17 cellular contexts compared by ENCODE assay signal in genomic region chr1:4124631-4125145, GRCh38.
DNase-seq lines count a peak whose midpoint lies in the region; ATAC-seq and TF ChIP-seq lines count a peak whose summit lies in the region.
"Had no signal": no experiment of that assay in that cellular context is flagged by ENCODE, and none has a peak within 500 bp of the region (broad histone marks: within the 10 kb centered on the region; RNA-seq: fewer than 3 reads in every experiment).

No MANE protein-coding gene starts in this region.

- no peak overlapping the region for H2BK120ac ChIP-seq in neuronal stem cell (ENCODE audit: low read depth, low read length)

- H3K4ac ChIP-seq in neuronal stem cell (ENCODE audit: low read length) = no peak overlapping the region

- peaks cover 0 to 3% (median 0%) of the 10 kb centered on the region in 3 experiments for H3K27me3 ChIP-seq in neuronal stem cell (ENCODE audit: control insufficient read depth in 3 of 3, insufficient read depth in 3 of 3, low read depth in 1 of 3, low read length in 3 of 3)
- peaks cover 0 to 6% (median 0%) of the 10 kb centered on the region in 3 donors for H3K27me3 ChIP-seq in sigmoid colon
- no peaks in the 10 kb centered on the region for H3K27me3 ChIP-seq in aorta (ENCODE audit: control insufficient read depth in 1 of 2, insufficient read depth in 2 of 2, low read length in 1 of 2)

- H3K18ac ChIP-seq in neuronal stem cell (ENCODE audit: low read length) = peak overlapping the region; percentile 41

- no peak for ATAC-seq in aorta (ENCODE audit: low FRiP score)
- ATAC-seq in GM18907 (IDR thresholded peaks at IDR 0.05; ENCODE audit: unreplicated experiment) = no peak
- no peak for ATAC-seq in GM18909 (IDR thresholded peaks at IDR 0.05; ENCODE audit: poor library complexity, unreplicated experiment)
- ATAC-seq: A549, HepG2 had no signal

- no CpG with 5 or more reads among the region's 6 CpGs for WGBS in neuronal stem cell (ENCODE audit: extremely low coverage in 2 of 2, insufficient read length in 2 of 2, insufficient replicate concordance in 1 of 2), 2 donors
- 72 to 84% methylated on average over 6 of the region's 6 CpGs for WGBS in sigmoid colon, 2 donors
- WGBS in aorta, 2 donors = 80% methylated on average over 6 of the region's 6 CpGs

- H3K36me3 ChIP-seq in neuronal stem cell (replicated peaks in 1 of 2; ENCODE audit: control insufficient read depth in 2 of 2, insufficient read depth in 2 of 2, low read length in 2 of 2) (no peaks in the 10 kb centered on the region), sigmoid colon (no peaks in the 10 kb centered on the region), aorta (ENCODE audit: control insufficient read depth in 1 of 2, insufficient read depth in 2 of 2, low read length in 1 of 2) (no peaks in the 10 kb centered on the region)
- H3K36me3 ChIP-seq: BLaER1 had no signal

- no peak overlapping the region for H3K4me2 ChIP-seq in neuronal stem cell (ENCODE audit: insufficient read depth, low read length, poor library complexity, severe bottlenecking)
- H3K4me2 ChIP-seq: A549, BLaER1 had no signal

- H2AFZ ChIP-seq in neuronal stem cell (ENCODE audit: low read length) = no peak overlapping the region

- peaks cover 0 to 2% of the 10 kb centered on the region in 2 donors for H3K4me1 ChIP-seq in neuronal stem cell (ENCODE audit: control insufficient read depth in 2 of 2, insufficient read depth in 1 of 2, low read depth in 1 of 2, low read length in 2 of 2)
- H3K4me1 ChIP-seq in sigmoid colon = no peaks in the 10 kb centered on the region
- H3K4me1 ChIP-seq in aorta (ENCODE audit: control insufficient read depth in 1 of 2, insufficient read depth in 2 of 2, low read length in 2 of 2) = no peaks in the 10 kb centered on the region
- H3K4me1 ChIP-seq: A549 had no signal

- H3K9me3 ChIP-seq in neuronal stem cell (replicated peaks in 1 of 2; ENCODE audit: control insufficient read depth in 2 of 2, insufficient read depth in 1 of 2, low read depth in 1 of 2, low read length in 2 of 2) (no peaks in the 10 kb centered on the region), sigmoid colon (no peaks in the 10 kb centered on the region), aorta (ENCODE audit: control insufficient read depth, low read length) (peaks cover 3% of the 10 kb centered on the region)
- H3K9me3 ChIP-seq: A549, BLaER1 had no signal

- H3K4me3 ChIP-seq in neuronal stem cell (ENCODE audit: low read length in 2 of 2) (no peak overlapping the region), sigmoid colon (no peak overlapping the region), aorta (ENCODE audit: low read length in 2 of 2) (no peak overlapping the region)
- H3K4me3 ChIP-seq: A549, BLaER1 had no signal

- no peak for TF ChIP-seq POLR2A in sigmoid colon (IDR thresholded peaks at IDR 0.05)

- intact Hi-C loops in sigmoid colon (cut with DNase I) = no loop called here
- intact Hi-C loops in aorta (cut with DNase I) = no loop called here

- H2BK15ac ChIP-seq in neuronal stem cell (ENCODE audit: low read length) = peak overlapping the region; percentile 1

- no peak for TF ChIP-seq CTCF in sigmoid colon (IDR thresholded peaks at IDR 0.05)

- peak; percentile 25 for DNase-seq in activated effector memory CD4-positive, alpha-beta T cell treated with anti-CD3 and anti-CD28 coated beads, Interleukin-2, amount 50 U/mL, for 16 hours
- DNase-seq in activated effector memory CD4-positive, alpha-beta T cell treated with Interleukin-2 at 50 U/mL for 16 hours = no peak
- no peak for DNase-seq in neuronal stem cell (ENCODE audit: low spot score)
- DNase-seq in sigmoid colon = peak; percentile 35
- DNase-seq in aorta = peak; percentile 13 to 41
- no peak for DNase-seq in activated CD8-positive, alpha-beta memory T cell treated with anti-CD3 and anti-CD28 coated beads, Interleukin-2, amount 50 U/mL, for 4 hours
- DNase-seq: CD4-positive, alpha-beta memory T cell; DMS153; DMS79; GDM1; H9 had no signal

- no peaks in the 10 kb centered on the region for H3K79me1 ChIP-seq in neuronal stem cell (ENCODE audit: low read depth, low read length)

- TF ChIP-seq EP300 in sigmoid colon (IDR thresholded peaks at IDR 0.05) = no peak

- H3K23ac ChIP-seq in neuronal stem cell (ENCODE audit: low read depth, low read length, poor library complexity) = no peak overlapping the region

- no peak overlapping the region for H2BK5ac ChIP-seq in neuronal stem cell (ENCODE audit: low read length)

- H2BK12ac ChIP-seq in neuronal stem cell (ENCODE audit: low read length) = no peak overlapping the region

- no peak overlapping the region for H3K14ac ChIP-seq in neuronal stem cell (ENCODE audit: low read length)

- no peak overlapping the region for H3K9ac ChIP-seq in neuronal stem cell (ENCODE audit: low read depth, low read length, poor library complexity)
- H3K9ac ChIP-seq: BLaER1 had no signal

- H2AK5ac ChIP-seq in neuronal stem cell (ENCODE audit: low read depth, low read length) = peak overlapping the region; percentile 58

- H4K91ac ChIP-seq in neuronal stem cell (ENCODE audit: low read depth, low read length, poor library complexity) = no peak overlapping the region

- no peak overlapping the region for H4K8ac ChIP-seq in neuronal stem cell (ENCODE audit: low read depth, low read length)

- H3K27ac ChIP-seq in neuronal stem cell (replicated peaks; ENCODE audit: low read length) (no peak overlapping the region), sigmoid colon (no peak overlapping the region), aorta (ENCODE audit: low read depth in 1 of 2, low read length in 2 of 2) (no peak overlapping the region)
- H3K27ac ChIP-seq: 22Rv1, A549, BLaER1 had no signal

Comparison
In these comparisons a context has a peak if more than half of its experiments do, and no peak if none do; other contexts are left out.
1. DNase-seq: peak in activated effector memory CD4-positive, alpha-beta T cell treated with anti-CD3 and anti-CD28 coated beads, Interleukin-2, amount 50 U/mL, for 16 hours (single experiment), sigmoid colon (single experiment) and aorta (2 of 2); none in activated effector memory CD4-positive, alpha-beta T cell treated with Interleukin-2 at 50 U/mL for 16 hours (single experiment), neuronal stem cell (single experiment) and activated CD8-positive, alpha-beta memory T cell treated with anti-CD3 and anti-CD28 coated beads, Interleukin-2, amount 50 U/mL, for 4 hours (single experiment).